34 cellular contexts compared by ENCODE assay signal in the genomic region with DNA sequence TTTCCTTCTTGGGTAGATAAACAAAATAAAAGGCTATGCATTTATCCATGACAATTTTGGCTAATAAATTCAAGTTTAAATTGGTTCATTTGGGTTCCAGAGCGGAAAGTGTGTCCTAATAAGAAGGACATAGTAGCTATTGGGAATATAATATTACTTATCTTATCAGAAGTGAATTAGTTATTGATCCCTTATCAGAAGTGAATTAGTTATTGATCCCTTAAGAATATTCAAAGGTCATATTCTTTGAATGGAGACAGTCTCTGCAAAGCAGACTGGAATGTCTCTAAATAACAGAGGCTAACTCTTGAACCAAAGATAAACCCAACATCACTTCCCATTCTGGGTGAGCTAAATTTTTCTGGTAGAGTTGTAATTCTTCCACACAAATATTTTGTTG.
"Had no signal": no experiment of that assay in that cellular context is flagged by ENCODE, and none has a peak within 500 bp of the region (broad histone marks: within the 10 kb centered on the region; RNA-seq: fewer than 3 reads in every experiment).

No MANE protein-coding gene starts in this region.

- H3K9me3 ChIP-seq: adrenal gland, ascending aorta, body of pancreas, breast epithelium had no signal

- H3K36me3 ChIP-seq: adrenal gland, ascending aorta, brain microvascular endothelial cell, breast epithelium, cardiac muscle cell had no signal

- FAIRE-seq: astrocyte, bronchial epithelial cell had no signal

- H3K4me3 ChIP-seq: adrenal gland, ascending aorta, body of pancreas, breast epithelium, cardiac muscle cell had no signal

- H3K27me3 ChIP-seq: adrenal gland, ascending aorta, body of pancreas, brain microvascular endothelial cell, breast epithelium, cardiac muscle cell had no signal

- H3K4me1 ChIP-seq: adrenal gland, ascending aorta, body of pancreas, breast epithelium had no signal

- DNase-seq: activated effector memory CD4-positive, alpha-beta T cell treated with anti-CD3 and anti-CD28 coated beads, Interleukin-2, amount 50 U/mL, for 16 hours; activated effector memory CD4-positive, alpha-beta T cell treated with Interleukin-2 at 50 U/mL for 16 hours; activated gamma-delta T cell; activated gamma-delta T cell treated with Interleukin-2 at 50 U/mL for 16 hours; activated naive CD4-positive, alpha-beta T cell; activated naive CD4-positive, alpha-beta T cell treated with anti-CD3 and anti-CD28 coated beads for 36 hours; activated naive CD4-positive, alpha-beta T cell treated with anti-CD3 and anti-CD28 coated beads, Interleukin-2, amount 10 ng/mL, durations not matched to agents 7 days and 5 days; activated naive CD4-positive, alpha-beta T cell treated with anti-CD3 and anti-CD28 coated beads, Interleukin-2, amount 50 U/mL, for 16 hours; activated naive CD4-positive, alpha-beta T cell treated with Interleukin-2 at 50 U/mL for 16 hours; activated naive CD8-positive, alpha-beta T cell treated with anti-CD3 and anti-CD28 coated beads for 36 hours; activated naive CD8-positive, alpha-beta T cell treated with anti-CD3 and anti-CD28 coated beads, Interleukin-2, amount 10 ng/mL, durations not matched to agents 7 days and 5 days; activated naive CD8-positive, alpha-beta T cell treated with anti-CD3 and anti-CD28 coated beads, Interleukin-2, amount 50 U/mL, for 24 hours; activated T-cell treated with anti-CD3 and anti-CD28 coated beads, Interleukin-2, amount 50 U/mL, for 1 hour; activated T-cell treated with anti-CD3 and anti-CD28 coated beads, Interleukin-2, amount 50 U/mL, for 24 hours; activated T-cell treated with anti-CD3 and anti-CD28 coated beads, Interleukin-2, amount 50 U/mL, for 4 hours; activated T-cell treated with anti-CD3 and anti-CD28 coated beads, Interleukin-2, amount 50 U/mL, for 48 hours; activated T-cell treated with anti-CD3 and anti-CD28 coated beads, Interleukin-2, amount 50 U/mL, for 72 hours; adrenal gland; amniotic stem cell; amygdala; anterior cingulate cortex; aorta; body of pancreas; brain microvascular endothelial cell; caudate nucleus; central memory CD4-positive, alpha-beta T cell; cerebellar nuclear complex had no signal

- ATAC-seq: activated naive CD4-positive, alpha-beta T cell treated with anti-CD3 and anti-CD28 coated beads, Interleukin-2, amount 50 U/mL, for 72 hours; activated naive CD8-positive, alpha-beta T cell treated with anti-CD3 and anti-CD28 coated beads, Interleukin-2, amount 50 U/mL, for 24 hours; activated T-cell treated with anti-CD3 and anti-CD28 coated beads, Interleukin-2, amount 50 U/mL, for 4 hours; activated T-cell treated with anti-CD3 and anti-CD28 coated beads, Interleukin-2, amount 50 U/mL, for 72 hours; activated T-helper 17 cell treated with anti-CD3 and anti-CD28 coated beads, Interleukin-2, amount 50 U/mL, for 72 hours; body of pancreas had no signal

- H3K27ac ChIP-seq: adrenal gland, ascending aorta, body of pancreas, brain microvascular endothelial cell, breast epithelium, cardiac muscle cell had no signal
